In genomic region chr14:50410921-50411320, GRCh38 we compare ENCODE assay signal across 18 cellular contexts. TPM values are rescaled to one million over a fixed set of nuclear protein-coding genes. Genes with fewer than 3 reads are reported as not detected.
DNase-seq lines count a peak whose midpoint lies in the region; ATAC-seq lines count a peak whose summit lies in the region.
"Had no signal": no experiment of that assay in that cellular context is flagged by ENCODE, and none has a peak within 500 bp of the region (broad histone marks: within the 10 kb centered on the region; RNA-seq: fewer than 3 reads in every experiment).

No MANE protein-coding gene starts in this region.

- ATAC-seq in GM19328 (IDR thresholded peaks at IDR 0.05; ENCODE audit: unreplicated experiment) (no peak), GM18868 (IDR thresholded peaks at IDR 0.05; ENCODE audit: unreplicated experiment) (no peak)
- ATAC-seq: GM12878; natural killer cell treated with Interleukin-12 subunit alpha and Interleukin-12 subunit beta and Interleukin-15 and Interleukin-18, amount 100 ng/mL, for 72 hours; psoas muscle; stimulated activated naive CD8-positive, alpha-beta T cell treated with anti-CD3 and anti-CD28 coated beads, Interleukin-15, Interleukin-2, amounts not matched to agents 100 U/mL and 50 U/mL, for 24 hours had no signal

- DNase-seq in AG08395 (ENCODE audit: low spot score) (peak; percentile 59), HT1080 (ENCODE audit: low read depth) (peak; percentile 38), amniotic epithelial cell (ENCODE audit: low read depth) (peak; percentile 95), hepatic stellate cell (ENCODE audit: low spot score) (peak; percentile 16), 8988T (no peak), occipital lobe (lab: John Stamatoyannopoulos, UW) (no peak)
- DNase-seq: activated gamma-delta T cell treated with Interleukin-2 at 50 U/mL for 16 hours; anterior cingulate cortex; Caco-2; NCI-H1092 treated with DMSO at 0.1 percent for 48 hours; psoas muscle; SIG-M5; stimulated activated naive CD8-positive, alpha-beta T cell treated with anti-CD3 and anti-CD28 coated beads, Interleukin-15, Interleukin-2, amounts not matched to agents 100 U/mL and 50 U/mL, for 24 hours; trophoblast cell had no signal

RNA-seq across cellular contexts. Expression of gene CDKL1, which starts 14.2 kb away (rescaled TPM):
- 19.9 and 67.8 TPM in 2 replicates for total RNA-seq in HT1080 (2014; rRNA removed; shearing (Covaris generic))
- 3.8 and 5.2 TPM in 2 replicates for polyA plus RNA-seq in HT1080 (2015; cell fraction: cytosol; rRNA removed)
- 3.6 and 5.0 TPM in 2 replicates for polyA plus RNA-seq in HT1080 (2015; cell fraction: nucleus; rRNA removed)
- 17.5 TPM for total RNA-seq in occipital lobe

Comparison
In these comparisons a context has a peak if more than half of its experiments do, and no peak if none do; other contexts are left out.
1. DNase-seq: peak in AG08395 (single experiment), HT1080 (single experiment), amniotic epithelial cell (single experiment) and hepatic stellate cell (single experiment); none in 8988T (single experiment) and occipital lobe (single experiment).